Comparison of ENCODE assay signal across 26 cellular contexts in genomic region chr18:42086288-42086687, GRCh38.
A peak's percentile ranks its signal among the peaks of the same experiment; 100 is the strongest.
DNase-seq lines count a peak whose midpoint lies in the region; ATAC-seq, FAIRE-seq and TF ChIP-seq lines count a peak whose summit lies in the region.
"Had no signal": no experiment of that assay in that cellular context is flagged by ENCODE, and none has a peak within 500 bp of the region (broad histone marks: within the 10 kb centered on the region; RNA-seq: fewer than 3 reads in every experiment).

No MANE protein-coding gene starts in this region.

- H3K27me3 Mint-ChIP-seq in astrocyte (ENCODE audit: low read depth, unreplicated experiment), result no peaks in the 10 kb centered on the region
- H3K27me3 Mint-ChIP-seq: activated CD4-positive, alpha-beta T cell treated with anti-CD3 and anti-CD28 coated beads, Interleukin-2, amount 10 ng/mL, durations not matched to agents 7 days and 5 days; central memory CD8-positive, alpha-beta T cell; natural killer cell treated with Interleukin-12 subunit alpha and Interleukin-12 subunit beta and Interleukin-15 and Interleukin-18, amount 100 ng/mL, for 72 hours; T-cell had no signal

- no peak overlapping the region for H3K4me3 ChIP-seq in astrocyte (ENCODE audit: insufficient read depth, low read depth, low read length)
- H3K4me3 ChIP-seq in aorta (ENCODE audit: low read length in 2 of 2), result no peak overlapping the region

- H3K79me2 ChIP-seq in astrocyte (ENCODE audit: insufficient read depth, low read length), result no peaks in the 10 kb centered on the region

- H3K27me3 ChIP-seq in astrocyte (ENCODE audit: insufficient read depth, low read length) (no peaks in the 10 kb centered on the region), aorta (ENCODE audit: control insufficient read depth in 1 of 2, insufficient read depth in 2 of 2, low read length in 1 of 2) (no peaks in the 10 kb centered on the region)

- H3K36me3 ChIP-seq in astrocyte (ENCODE audit: insufficient read depth, low read length), result peaks cover 2% of the 10 kb centered on the region
- peaks cover 0 to 2% of the 10 kb centered on the region in 2 donors for H3K36me3 ChIP-seq in aorta (ENCODE audit: control insufficient read depth in 1 of 2, insufficient read depth in 2 of 2, low read length in 1 of 2)

- H3K36me3 Mint-ChIP-seq in astrocyte (ENCODE audit: low read depth, unreplicated experiment), result peaks cover 10% of the 10 kb centered on the region

- no peak overlapping the region for H2AFZ ChIP-seq in astrocyte (ENCODE audit: low read depth, low read length)

- intact Hi-C loops in aorta (cut with DNase I), result no loop called here

- peak; percentile 34 for DNase-seq in ELF-1 (ENCODE audit: low read depth, low spot score)
- peak; percentile 9 for DNase-seq in NCI-H226
- DNase-seq in astrocyte (ENCODE audit: low read depth), result peak; percentile 75
- DNase-seq in glomerular endothelial cell (ENCODE audit: extremely low read depth, low read depth, low spot score), result peak; percentile 16
- no peak for DNase-seq in SKM-1 (lab: John Stamatoyannopoulos, UW; ENCODE audit: unreplicated experiment)
- DNase-seq in stimulated activated CD4-positive, alpha-beta T cell treated with anti-CD3 and anti-CD28 coated beads, Interleukin-4, amount 100 ng/mL, for 24 hours, result no peak
- DNase-seq in aorta, result no peak
- no peak for DNase-seq in stimulated activated CD4-positive, alpha-beta T cell treated with anti-CD3 and anti-CD28 coated beads, Interleukin-15, amount 100 ng/mL, for 24 hours
- DNase-seq: activated CD4-positive, alpha-beta T cell treated with anti-CD3 and anti-CD28 coated beads, Interleukin-2, amount 10 ng/mL, durations not matched to agents 7 days and 5 days; activated CD8-positive, alpha-beta memory T cell treated with anti-CD3 and anti-CD28 coated beads, Interleukin-2, amount 50 U/mL, for 4 hours; DMS 273 treated with DMSO at 0.1 percent for 48 hours; glutamatergic neuron; GOT3; NCI-H1105 treated with DMSO at 0.1 percent for 48 hours; NCI-H524 treated with DMSO at 0.1 percent for 48 hours; posterior cingulate gyrus; Right ventricle myocardium superior; stimulated activated CD4-positive, alpha-beta T cell treated with anti-CD3 and anti-CD28 coated beads, Interleukin-1b, Interleukin-23, amount 100 ng/mL, for 48 hours; stimulated activated naive CD4-positive, alpha-beta T cell treated with Interleukin-2 at 50 U/mL for 16 hours; T-cell had no signal

- peak overlapping the region; percentile 7 for H3K27ac ChIP-seq in astrocyte (ENCODE audit: low read depth, low read length)
- H3K27ac ChIP-seq in aorta (ENCODE audit: low read depth in 1 of 2, low read length in 2 of 2), result no peak overlapping the region
- H3K27ac ChIP-seq: VCaP had no signal

- H3K4me1 ChIP-seq in astrocyte (ENCODE audit: insufficient read depth, low read length), result peaks cover 12% of the 10 kb centered on the region
- H3K4me1 ChIP-seq in aorta (ENCODE audit: control insufficient read depth in 1 of 2, insufficient read depth in 2 of 2, low read length in 2 of 2), result no peaks in the 10 kb centered on the region

- H3K27ac Mint-ChIP-seq in astrocyte (ENCODE audit: unreplicated experiment), result peak overlapping the region; percentile 73
- H3K27ac Mint-ChIP-seq: activated CD4-positive, alpha-beta T cell treated with anti-CD3 and anti-CD28 coated beads, Interleukin-2, amount 10 ng/mL, durations not matched to agents 7 days and 5 days; mesothelial cell of epicardium; natural killer cell treated with Interleukin-12 subunit alpha and Interleukin-12 subunit beta and Interleukin-15 and Interleukin-18, amount 100 ng/mL, for 72 hours; T-cell had no signal

- 77 to 78% methylated on average over 4 of the region's 4 CpGs for WGBS in aorta, 2 donors

- no peak for TF ChIP-seq CTCF in astrocyte (IDR thresholded peaks at IDR 0.05; ENCODE audit: insufficient read depth, low read depth, low read length)

- H3K4me2 ChIP-seq in astrocyte (ENCODE audit: low read length), result peak overlapping the region; percentile 18

- H3K9me3 ChIP-seq in astrocyte (ENCODE audit: insufficient read depth, low read depth, low read length) (no peaks in the 10 kb centered on the region), aorta (ENCODE audit: control insufficient read depth, low read length) (no peaks in the 10 kb centered on the region)

- H3K9me3 Mint-ChIP-seq in astrocyte (ENCODE audit: unreplicated experiment), result no peaks in the 10 kb centered on the region
- H3K9me3 Mint-ChIP-seq: activated CD4-positive, alpha-beta T cell treated with anti-CD3 and anti-CD28 coated beads, Interleukin-2, amount 10 ng/mL, durations not matched to agents 7 days and 5 days; central memory CD8-positive, alpha-beta T cell; natural killer cell treated with Interleukin-12 subunit alpha and Interleukin-12 subunit beta and Interleukin-15 and Interleukin-18, amount 100 ng/mL, for 72 hours had no signal

- H3K9ac ChIP-seq in astrocyte (ENCODE audit: low read length), result no peak overlapping the region

- no peaks in the 10 kb centered on the region for H4K20me1 ChIP-seq in astrocyte (ENCODE audit: insufficient read depth, low read length)

- no peak overlapping the region for H3K4me3 Mint-ChIP-seq in astrocyte (ENCODE audit: unreplicated experiment)
- H3K4me3 Mint-ChIP-seq: activated CD4-positive, alpha-beta T cell treated with anti-CD3 and anti-CD28 coated beads, Interleukin-2, amount 10 ng/mL, durations not matched to agents 7 days and 5 days; central memory CD8-positive, alpha-beta T cell; mesothelial cell of epicardium; natural killer cell treated with Interleukin-12 subunit alpha and Interleukin-12 subunit beta and Interleukin-15 and Interleukin-18, amount 100 ng/mL, for 72 hours; T-cell had no signal

- peaks cover 18% of the 10 kb centered on the region for H3K4me1 Mint-ChIP-seq in astrocyte (ENCODE audit: low read depth, unreplicated experiment)
- H3K4me1 Mint-ChIP-seq: central memory CD8-positive, alpha-beta T cell; mesothelial cell of epicardium had no signal

- ATAC-seq in aorta (ENCODE audit: low FRiP score), result no peak
- ATAC-seq: esophagus mucosa; left lobe of liver; natural killer cell treated with Interleukin-12 subunit alpha and Interleukin-12 subunit beta and Interleukin-15 and Interleukin-18, amount 100 ng/mL, for 72 hours; T-cell had no signal

- peak; percentile 74 for FAIRE-seq in astrocyte (lab: Jason Lieb, UNC)

Comparison
In these comparisons a context has a peak if more than half of its experiments do, and no peak if none do; other contexts are left out.
1. DNase-seq: peak in ELF-1 (single experiment), NCI-H226 (single experiment), astrocyte (single experiment) and glomerular endothelial cell (single experiment); none in SKM-1 (single experiment), stimulated activated CD4-positive, alpha-beta T cell treated with anti-CD3 and anti-CD28 coated beads, Interleukin-4, amount 100 ng/mL, for 24 hours (single experiment), aorta (0 of 2) and stimulated activated CD4-positive, alpha-beta T cell treated with anti-CD3 and anti-CD28 coated beads, Interleukin-15, amount 100 ng/mL, for 24 hours (single experiment).